Comparison of ENCODE assay signal across 1 cellular context in genomic region chr10:101301111-101301731, GRCh38.
A peak's percentile ranks its signal among the peaks of the same experiment; 100 is the strongest.
TF ChIP-seq lines count a peak whose summit lies in the region.

No MANE protein-coding gene starts in this region.

TF ChIP-seq in HEK293, 187 proteins besides CTCF, POLR2A, EP300 and RAD21 (continued from another document):
- TF ChIP-seq ZNF18 (tag by site-specific recombination; IDR thresholded peaks at IDR 0.05): 0 out of 2 replicates have a peak, but pooled peaks have one; percentile 12
- no peak for TF ChIP-seq ZNF571 (tag by site-specific recombination; IDR thresholded peaks at IDR 0.05)
- peak; percentile 61; the same call in 1 of the 2 replicates for TF ChIP-seq ZSCAN30 (tag by site-specific recombination; IDR thresholded peaks at IDR 0.05)
- TF ChIP-seq PRDM1 (tag by site-specific recombination; IDR thresholded peaks at IDR 0.05): peak; percentile 97
- peak; percentile 26; the same call in 1 of the 2 replicates for TF ChIP-seq ZNF561 (tag by site-specific recombination; IDR thresholded peaks at IDR 0.05; ENCODE audit: borderline replicate concordance)
- peak; percentile 99 for TF ChIP-seq ZNF366 (tag by site-specific recombination; conservative IDR thresholded peaks at IDR 0.05)
- no peak for TF ChIP-seq ZNF174 (tag by site-specific recombination; IDR thresholded peaks at IDR 0.05)
- peak; percentile 40; the same call in 1 of the 2 replicates for TF ChIP-seq MZF1 (tag by site-specific recombination; IDR thresholded peaks at IDR 0.05; ENCODE audit: borderline replicate concordance)
- peak; percentile 67 for TF ChIP-seq ZBTB17 (tag by site-specific recombination; IDR thresholded peaks at IDR 0.05)
- TF ChIP-seq GFI1B (tag by site-specific recombination; IDR thresholded peaks at IDR 0.05): no peak
- no peak for TF ChIP-seq ZNF513 (tag by site-specific recombination; IDR thresholded peaks at IDR 0.05)
- TF ChIP-seq IKZF3 (tag by site-specific recombination; IDR thresholded peaks at IDR 0.05): peak; percentile 47; the same call in 1 of the 2 replicates
- TF ChIP-seq ZNF148 (tag by site-specific recombination; IDR thresholded peaks at IDR 0.05; ENCODE audit: borderline replicate concordance): no peak
- TF ChIP-seq FEZF1 (tag by site-specific recombination; IDR thresholded peaks at IDR 0.05): no peak
- no peak for TF ChIP-seq ZNF280D (tag by site-specific recombination; IDR thresholded peaks at IDR 0.05)
